Comparison of ENCODE assay signal across 19 cellular contexts in the genomic region with DNA sequence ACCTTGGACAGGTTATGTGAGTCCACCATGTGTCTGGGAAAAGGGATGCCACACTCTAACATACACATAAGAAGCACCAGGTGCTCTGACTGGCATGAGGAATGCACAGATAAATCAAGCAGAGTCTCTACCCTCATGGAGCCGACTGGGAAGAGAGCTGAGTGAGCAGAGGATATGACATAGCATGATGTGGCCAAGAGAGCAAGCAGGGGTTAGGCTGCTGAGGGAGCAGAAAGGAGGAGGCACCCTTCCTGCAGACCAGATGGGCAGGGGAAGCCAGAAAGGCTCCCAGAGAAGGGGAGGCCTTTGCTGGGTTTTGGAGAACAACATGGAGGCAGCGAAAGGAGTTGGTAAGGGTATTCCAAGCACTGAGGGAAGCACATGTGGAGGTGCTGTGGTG.
"Had no signal": no experiment of that assay in that cellular context is flagged by ENCODE, and none has a peak within 500 bp of the region (broad histone marks: within the 10 kb centered on the region; RNA-seq: fewer than 3 reads in every experiment).

No MANE protein-coding gene starts in this region.

- H2AFZ ChIP-seq: neural progenitor cell, parathyroid adenoma had no signal

- H3K9ac ChIP-seq: neural progenitor cell, parathyroid adenoma had no signal

- H3K27ac ChIP-seq: lower lobe of right lung, neural progenitor cell, parathyroid adenoma, thyroid gland had no signal

- H3K36me3 ChIP-seq: neural progenitor cell had no signal

- H3K4me3 ChIP-seq: lower lobe of right lung, neural progenitor cell, thyroid gland had no signal

- FAIRE-seq: astrocyte, urothelium cell line had no signal

- H3K4me1 ChIP-seq: parathyroid adenoma, thyroid gland had no signal

- DNase-seq: activated CD4-positive, alpha-beta memory T cell treated with anti-CD3 and anti-CD28 coated beads for 36 hours; activated naive CD8-positive, alpha-beta T cell treated with anti-CD3 and anti-CD28 coated beads, Interleukin-2, amount 50 U/mL, for 24 hours; activated T-cell treated with anti-CD3 and anti-CD28 coated beads, Interleukin-2, amount 50 U/mL, for 48 hours; central memory CD4-positive, alpha-beta T cell; cortex of kidney; effector memory CD4-positive, alpha-beta T cell; erythroblast; glutamatergic neuron; left cardiac atrium; lower lobe of right lung; midbrain; stimulated activated CD4-positive, alpha-beta T cell treated with anti-CD3 and anti-CD28 coated beads, Interleukin-15, amount 100 ng/mL, for 24 hours; stimulated activated CD4-positive, alpha-beta T cell treated with anti-CD3 and anti-CD28 coated beads, Interleukin-4, amount 100 ng/mL, for 4 hours; thyroid gland had no signal

- H3K79me2 ChIP-seq: parathyroid adenoma had no signal

- H3K4me2 ChIP-seq: neural progenitor cell had no signal

- H3K9me3 ChIP-seq: lower lobe of right lung, thyroid gland had no signal

- ATAC-seq: activated CD4-positive, CD25-positive, alpha-beta regulatory T cell treated with anti-CD3 and anti-CD28 coated beads, Interleukin-2, amount 50 U/mL, for 24 hours; activated naive CD8-positive, alpha-beta T cell treated with anti-CD3 and anti-CD28 coated beads, Interleukin-2, amount 50 U/mL, for 24 hours; left cardiac atrium; lower lobe of right lung had no signal

- H3K27me3 ChIP-seq: neural progenitor cell, thyroid gland had no signal
